Comparison of ENCODE assay signal across 15 cellular contexts in the genomic region with DNA sequence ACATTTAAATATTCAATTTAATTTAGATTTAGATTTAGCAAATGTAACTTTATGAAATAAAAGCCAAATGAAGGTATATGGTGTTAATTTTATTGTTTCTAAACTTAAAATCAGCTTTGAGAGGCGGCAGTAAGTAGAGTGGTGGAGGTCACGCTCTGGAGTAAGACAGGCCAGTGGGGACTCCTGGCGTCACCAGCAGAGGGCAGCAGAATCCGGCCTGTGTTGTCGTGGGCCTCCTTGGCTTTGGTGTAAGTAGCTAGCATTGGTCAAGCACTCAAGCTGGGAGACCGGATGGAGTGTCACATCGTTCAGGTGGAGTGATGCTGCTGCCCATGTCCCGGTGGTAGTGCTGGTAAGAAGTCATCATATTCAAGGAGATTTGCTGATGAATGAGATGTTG.
A peak's percentile ranks its signal among the peaks of the same experiment; 100 is the strongest.
DNase-seq lines count a peak whose midpoint lies in the region; ATAC-seq and TF ChIP-seq lines count a peak whose summit lies in the region.
"Had no signal": no experiment of that assay in that cellular context is flagged by ENCODE, and none has a peak within 500 bp of the region (broad histone marks: within the 10 kb centered on the region; RNA-seq: fewer than 3 reads in every experiment).

No MANE protein-coding gene starts in this region.

- H3K27me3 Mint-ChIP-seq in type B pancreatic cell, result no peaks in the 10 kb centered on the region

- peaks cover 0 to 4% of the 10 kb centered on the region in 2 donors for H3K36me3 Mint-ChIP-seq in activated naive CD4-positive, alpha-beta T cell treated with anti-CD3 and anti-CD28 coated beads, Interleukin-2, amount 50 U/mL, for 72 hours
- H3K36me3 Mint-ChIP-seq in type B pancreatic cell, result peaks cover 52% of the 10 kb centered on the region

- peak; percentile 15 for TF ChIP-seq CTCF in fibroblast of mammary gland (conservative IDR thresholded peaks at IDR 0.05; ENCODE audit: control insufficient read depth, insufficient read depth, low read depth, low read length)
- TF ChIP-seq CTCF in type B pancreatic cell (conservative IDR thresholded peaks at IDR 0.05), result peak; percentile 33

- no peak overlapping the region for H3K4me3 ChIP-seq in fibroblast of mammary gland (ENCODE audit: control insufficient read depth, low read depth, low read length)
- H3K4me3 ChIP-seq: prostate gland, SK-N-MC, tibial artery had no signal

- in situ Hi-C loops in SK-MEL-5 (cut with HindIII; ENCODE audit: low pct_unique_long_range_greater_than_20kb, low sequenced_read_pairs), result no loop called here

- peak overlapping the region; percentile 34 to 66 for H3K27ac Mint-ChIP-seq in activated naive CD4-positive, alpha-beta T cell treated with anti-CD3 and anti-CD28 coated beads, Interleukin-2, amount 50 U/mL, for 72 hours
- peak overlapping the region; percentile 18 for H3K27ac Mint-ChIP-seq in type B pancreatic cell

- H3K4me1 Mint-ChIP-seq in type B pancreatic cell (ENCODE audit: unreplicated experiment), result peaks cover 7% of the 10 kb centered on the region

- DNase-seq in activated naive CD4-positive, alpha-beta T cell treated with anti-CD3 and anti-CD28 coated beads, Interleukin-2, amount 50 U/mL, for 72 hours (ENCODE audit: low spot score in 2 of 2), result no peak
- DNase-seq in activated naive CD4-positive, alpha-beta T cell treated with anti-CD3 and anti-CD28 coated beads, Interleukin-2, amount 50 U/mL, for 16 hours, result no peak
- DNase-seq in SK-MEL-5 (ENCODE audit: low read depth, low spot score) (peak; percentile 74), fibroblast of mammary gland (ENCODE audit: low read depth) (no peak), type B pancreatic cell (ENCODE audit: extremely low spot score, unreplicated experiment) (no peak)
- DNase-seq in central memory CD4-positive, alpha-beta T cell, result no peak
- DNase-seq: activated T-cell treated with anti-CD3 and anti-CD28 coated beads for 4 hours; effector CD4-positive, alpha-beta T cell; kidney; NCI-H2107; tibial artery had no signal

- ATAC-seq in activated naive CD4-positive, alpha-beta T cell treated with anti-CD3 and anti-CD28 coated beads, Interleukin-2, amount 50 U/mL, for 72 hours, result no peak
- ATAC-seq in GM21515 (IDR thresholded peaks at IDR 0.05; ENCODE audit: unreplicated experiment) (no peak), GM18502 (IDR thresholded peaks at IDR 0.05; ENCODE audit: poor library complexity, unreplicated experiment) (no peak)

- no peaks in the 10 kb centered on the region for H3K9me3 Mint-ChIP-seq in activated naive CD4-positive, alpha-beta T cell treated with anti-CD3 and anti-CD28 coated beads, Interleukin-2, amount 50 U/mL, for 72 hours
- no peaks in the 10 kb centered on the region for H3K9me3 Mint-ChIP-seq in type B pancreatic cell

- H3K4me3 Mint-ChIP-seq in type B pancreatic cell, result no peak overlapping the region
